In the genomic region with DNA sequence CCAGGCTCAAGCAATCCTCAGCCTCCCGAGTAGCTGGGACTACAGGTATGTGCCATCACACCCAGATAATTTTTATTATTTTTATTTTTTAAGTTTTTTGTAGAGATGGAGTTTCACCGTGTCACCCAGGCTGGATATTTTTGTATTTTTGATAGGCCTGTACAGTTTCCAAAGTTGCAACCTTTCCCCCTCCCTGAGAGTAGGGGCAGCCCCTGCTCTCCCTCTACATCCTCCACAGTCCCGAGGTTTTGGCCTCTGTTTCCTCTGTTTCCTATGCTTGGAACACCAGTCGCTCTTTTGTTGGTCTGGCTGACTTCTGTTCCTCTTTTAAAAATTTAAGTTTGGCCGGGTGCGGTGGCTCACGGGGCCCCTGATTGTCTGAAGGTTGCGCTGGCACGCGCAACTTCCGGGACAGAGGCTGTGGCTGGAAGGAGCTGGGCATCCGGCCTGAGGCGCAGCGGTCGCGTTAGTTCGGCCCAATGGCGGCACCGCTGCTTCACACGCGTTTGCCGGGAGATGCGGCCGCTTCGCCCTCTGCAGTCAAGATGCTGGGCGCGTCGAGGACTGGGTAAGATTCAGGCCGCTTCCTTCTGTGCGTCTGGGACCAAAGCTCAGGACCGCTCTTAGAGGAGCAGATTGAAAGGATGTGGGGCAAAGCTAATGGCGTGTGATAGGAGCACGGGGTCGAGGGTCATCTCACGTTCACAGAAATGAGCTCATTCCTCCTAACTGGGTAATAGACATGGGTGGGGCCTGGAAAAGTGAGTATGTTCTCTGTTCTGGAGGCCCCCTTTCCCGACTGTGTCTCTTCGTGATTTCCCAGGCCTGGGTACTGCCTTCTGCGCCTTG, we compare ENCODE assay signal across 7 cellular contexts.
DNase-seq lines count a peak whose midpoint lies in the region; ATAC-seq and TF ChIP-seq lines count a peak whose summit lies in the region.
"Not testable (repeated sequence)": the region's sequence is repeated elsewhere in the genome, so short reads cannot be mapped to it uniquely, and the experiment has no call there.

No MANE protein-coding gene starts in this region.

- peak; percentile 49 for DNase-seq in OCI-LY7 (ENCODE audit: low spot score)
- peak; percentile 28 for DNase-seq in activated CD8-positive, alpha-beta memory T cell treated with anti-CD3 and anti-CD28 coated beads, Interleukin-2, amount 50 U/mL, for 4 hours
- peak; percentile 1 to 59 for DNase-seq in dermis microvascular lymphatic vessel endothelial cell (ENCODE audit: low read depth in 2 of 2)
- peak; percentile 61 to 81 for DNase-seq in left lung
- peak; percentile 88 for DNase-seq in spleen

- H3K4me1 ChIP-seq in OCI-LY7 (ENCODE audit: insufficient read depth, low read length, poor library complexity, severe bottlenecking), result peaks cover 11% of the 10 kb centered on the region
- H3K4me1 ChIP-seq in left lung, result peaks cover 0 to 20% of the 10 kb centered on the region in 2 donors
- peaks cover 0 to 34% (median 15%) of the 10 kb centered on the region in 6 donors for H3K4me1 ChIP-seq in spleen

- H3K4me3 ChIP-seq in OCI-LY7 (ENCODE audit: low read depth, low read length, poor library complexity, severe bottlenecking) (peak overlapping the region; percentile 61), left lung (peak overlapping the region; percentile 15 to 48), spleen (peak overlapping the region in 7 of 8 donors; percentile 30 to 69 (median 39))

- H3K27ac ChIP-seq in OCI-LY7 (ENCODE audit: low read depth, low read length, poor library complexity, severe bottlenecking), result peak overlapping the region; percentile 8
- H3K27ac ChIP-seq in left lung, result peak overlapping the region; percentile 78 to 83
- peak overlapping the region; percentile 79 to 92 (median 86) for H3K27ac ChIP-seq in spleen

- H3K27me3 ChIP-seq in left lung; spleen (replicated peaks in 1 of 7): not testable (repeated sequence)

- H3K79me2 ChIP-seq in OCI-LY7 (ENCODE audit: insufficient read depth, low read depth, low read length), result not testable (repeated sequence)

- intact Hi-C loops in OCI-LY7 (cut with micrococcal nuclease; ENCODE audit: unreplicated experiment); left lung (cut with DNase I); spleen (cut with DNase I; ENCODE audit: low total_unique reads): not testable (repeated sequence)

- H3K9me2 ChIP-seq in OCI-LY7 (ENCODE audit: insufficient read depth, low read length), result not testable (repeated sequence)

- peak overlapping the region; percentile 50; the same call in 1 of the 2 replicates for H3K4me2 ChIP-seq in OCI-LY7 (ENCODE audit: low read length)

- 2 to 13% (median 4%) methylated on average over 16 to 38 of the region's 38 CpGs for WGBS in spleen, 5 donors

- H2AFZ ChIP-seq in OCI-LY7 (ENCODE audit: low read length), result peak overlapping the region; percentile 43; the same call in 1 of the 2 replicates

- CTCF ChIA-PET in OCI-LY7 (lab: Charles Lee; ENCODE audit: unreplicated experiment), result interaction anchor here (0.6 kb wide), 1 partner anchor 148 kb away, joined by 5 read pairs; no protein-coding TSS in a partner anchor

- POLR2A ChIA-PET in OCI-LY7 (lab: Charles Lee), result not testable (repeated sequence)

- TF ChIP-seq CTCF in OCI-LY7 (conservative IDR thresholded peaks at IDR 0.05; ENCODE audit: low read length); left lung (IDR thresholded peaks at IDR 0.05); spleen (IDR thresholded peaks at IDR 0.05 in 8 of 11, conservative IDR thresholded peaks at IDR 0.05 in 3 of 11): not testable (repeated sequence)

- not testable (repeated sequence) for H3K36me3 ChIP-seq in OCI-LY7 (ENCODE audit: insufficient read depth, low read length); left lung; spleen

- BruUV-seq in OCI-LY7 (replicated peaks; lab: Mats Ljungman, UMichigan), result not testable (repeated sequence)

- not testable (repeated sequence) for H4K20me1 ChIP-seq in OCI-LY7 (ENCODE audit: insufficient read depth, low read length)

- H3K9me3 ChIP-seq in OCI-LY7 (ENCODE audit: low read length); left lung; spleen: not testable (repeated sequence)

- TF ChIP-seq POLR2A in spleen (IDR thresholded peaks at IDR 0.05), result peak in 1 of 3 donors; percentile 3

- ATAC-seq in GM18867 (IDR thresholded peaks at IDR 0.05; ENCODE audit: unreplicated experiment) (peak; percentile 85), HG02852 (IDR thresholded peaks at IDR 0.05; ENCODE audit: unreplicated experiment) (peak; percentile 76), left lung (peak; percentile 95)

Comparison
In these comparisons a context has a peak if more than half of its experiments do, and no peak if none do; other contexts are left out.
1. Peak in every context shown above with its lines: DNase-seq, ATAC-seq, H3K4me3 ChIP-seq and H3K27ac ChIP-seq.
2. DNase-seq: peak in every context shown above with its lines; median percentile 88 in spleen; 71 in left lung; 49 in OCI-LY7; 30 in dermis microvascular lymphatic vessel endothelial cell; 28 in activated CD8-positive, alpha-beta memory T cell treated with anti-CD3 and anti-CD28 coated beads, Interleukin-2, amount 50 U/mL, for 4 hours.
3. H3K27ac ChIP-seq: peak in every context shown above with its lines; median percentile 86 in spleen; 80 in left lung; 8 in OCI-LY7.